8 cellular contexts compared by ENCODE assay signal in the genomic region with DNA sequence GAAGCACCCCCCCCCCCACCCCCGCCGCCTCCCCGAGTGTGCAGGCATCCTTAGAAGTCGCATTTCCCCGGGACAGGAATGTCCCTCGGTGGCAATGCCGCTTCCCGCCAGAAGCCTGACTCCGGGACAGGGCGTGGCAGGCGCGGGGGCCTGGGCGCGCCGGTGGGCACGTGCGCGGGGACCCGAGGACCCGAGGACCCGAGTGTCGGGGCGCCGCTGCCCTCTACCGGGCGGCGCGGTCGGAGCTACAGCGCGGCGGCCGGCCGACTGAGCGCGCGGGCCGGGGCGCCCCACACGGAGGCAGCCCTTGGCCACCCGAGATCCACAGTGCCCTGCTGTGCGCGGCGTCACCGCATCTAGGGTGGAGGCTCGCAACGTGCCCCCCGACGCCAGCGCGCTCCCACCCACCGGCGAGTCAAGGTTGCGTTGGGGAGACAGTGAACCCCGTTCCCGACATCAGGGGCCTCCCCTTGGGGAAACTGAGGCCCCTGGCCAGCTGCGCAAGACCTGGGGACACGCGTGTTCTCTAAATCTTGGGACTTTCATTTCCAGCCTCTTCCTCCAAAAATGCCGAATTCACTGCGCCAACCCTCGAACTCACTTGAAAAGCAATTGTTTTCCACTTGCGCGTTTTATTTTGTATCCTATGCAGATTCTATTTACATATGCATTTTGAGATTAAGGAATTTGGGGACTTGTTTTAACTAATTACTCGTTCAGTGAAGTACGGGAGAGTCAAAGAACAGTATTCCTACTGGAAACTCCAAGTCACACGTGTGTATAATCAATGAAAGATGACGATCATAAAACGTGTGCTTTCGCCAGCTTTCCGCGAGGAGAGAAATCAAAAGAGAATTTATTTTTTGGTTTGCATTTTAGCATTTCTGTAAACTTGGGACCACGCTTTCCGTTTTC. TPM values are rescaled to one million over a fixed set of nuclear protein-coding genes. Genes with fewer than 3 reads are reported as not detected.
DNase-seq lines count a peak whose midpoint lies in the region; ATAC-seq and TF ChIP-seq lines count a peak whose summit lies in the region.

No MANE protein-coding gene starts in this region.

- under 1% methylated on average over 74 of the region's 74 CpGs for WGBS in thymus

- peak; percentile 68 for TF ChIP-seq RAD21 in neural cell (conservative IDR thresholded peaks at IDR 0.05)

- peak overlapping the region; percentile 4 for H3K4me2 ChIP-seq in neural cell (ENCODE audit: low read length)

- no peaks in the 10 kb centered on the region for H3F3A ChIP-seq in neural cell (ENCODE audit: insufficient read depth, low read length, poor library complexity, severe bottlenecking)

- H3K27ac ChIP-seq in Panc1 (ENCODE audit: low read length) (peak overlapping the region; percentile 69), neural cell (ENCODE audit: low read length) (no peak overlapping the region), thymus (ENCODE audit: low read depth) (peak overlapping the region; percentile 10)

- H4K20me1 ChIP-seq in neural cell (ENCODE audit: insufficient read depth), result peaks cover 18% of the 10 kb centered on the region

- H3K36me3 ChIP-seq in Panc1 (ENCODE audit: control insufficient read depth, insufficient read depth, low read length), result peaks cover 2% of the 10 kb centered on the region
- no peaks in the 10 kb centered on the region for H3K36me3 ChIP-seq in neural cell (ENCODE audit: insufficient read depth, low read length)
- H3K36me3 ChIP-seq in thymus (ENCODE audit: control insufficient read depth, insufficient read depth), result no peaks in the 10 kb centered on the region

- H3K4me3 ChIP-seq in Panc1 (ENCODE audit: low read depth in 2 of 2, low read length in 2 of 2) (peak overlapping the region; percentile 66 to 85), neural cell (ENCODE audit: low read length) (peak overlapping the region; percentile 75), thymus (ENCODE audit: low read length) (peak overlapping the region; percentile 98)

- TF ChIP-seq CTCF in Panc1 (IDR thresholded peaks at IDR 0.05), result peak; percentile 89
- TF ChIP-seq CTCF in neural cell (IDR thresholded peaks at IDR 0.05; ENCODE audit: poor library complexity, severe bottlenecking), result peak; percentile 73

- no peak overlapping the region for H2AFZ ChIP-seq in neural cell (ENCODE audit: low read depth, low read length)

- H3K4me1 ChIP-seq in Panc1 (ENCODE audit: control insufficient read depth, insufficient read depth, low read length), result peaks cover 18% of the 10 kb centered on the region
- peaks cover 9% of the 10 kb centered on the region for H3K4me1 ChIP-seq in thymus (ENCODE audit: control insufficient read depth, insufficient read depth, low read length)

- no peak for TF ChIP-seq EP300 in neural cell (conservative IDR thresholded peaks at IDR 0.05; ENCODE audit: poor library complexity, severe bottlenecking)

- H3K27me3 ChIP-seq in Panc1 (ENCODE audit: control insufficient read depth, insufficient read depth, low read length) (no peaks in the 10 kb centered on the region), neural cell (ENCODE audit: insufficient read depth, low read depth, low read length) (peaks cover 37% of the 10 kb centered on the region), thymus (ENCODE audit: control insufficient read depth, insufficient read depth) (peaks cover 2% of the 10 kb centered on the region)

- in situ Hi-C loops in Panc1 (cut with HindIII; ENCODE audit: low pct_unique_long_range_greater_than_20kb, low sequenced_read_pairs), result no loop called here

- intact Hi-C loops in Panc1 (cut with micrococcal nuclease; ENCODE audit: unreplicated experiment), result loop anchor here (1.0 to 10.0 kb wide), 3 partner anchors 72 to 420 kb away; no protein-coding TSS in a partner anchor

- no peak overlapping the region for H3K9ac ChIP-seq in neural cell (ENCODE audit: low read length)

- peaks cover 19% of the 10 kb centered on the region for H3K79me2 ChIP-seq in neural cell (replicated peaks; ENCODE audit: insufficient read depth, low read length)

- BruUV-seq in Panc1 (replicated peaks; lab: Mats Ljungman, UMichigan), result no TSS peak

- no peaks in the 10 kb centered on the region for H3K9me2 ChIP-seq in neural cell (ENCODE audit: insufficient read depth, low read length)

- ATAC-seq in HG03280 (IDR thresholded peaks at IDR 0.05; ENCODE audit: unreplicated experiment) (peak; percentile 36), Panc1 (peak; percentile 72)

- peak; percentile 89 for DNase-seq in Daoy (ENCODE audit: low read depth)
- DNase-seq in Panc1 (ENCODE audit: low read depth, low spot score), result peak; percentile 50
- DNase-seq in activated gamma-delta T cell (lab: John Stamatoyannopoulos, UW), result peak; percentile 35
- peak; percentile 33 for DNase-seq in foreskin melanocyte
- no peak for DNase-seq in SHP77 treated with DMSO at 0.1 percent for 48 hours (lab: John Stamatoyannopoulos, UW)

- CTCF ChIA-PET in Panc1 (lab: Charles Lee), result interaction anchor here (0.6 to 1.2 kb wide), 3 partner anchors 96 to 212 kb away, joined by 3 to 5 read pairs (median 4); no protein-coding TSS in a partner anchor

- H3K9me3 ChIP-seq in Panc1 (ENCODE audit: control insufficient read depth, insufficient read depth, low read depth, low read length), result no peaks in the 10 kb centered on the region
- H3K9me3 ChIP-seq in neural cell (ENCODE audit: low read length), result no peaks in the 10 kb centered on the region
- H3K9me3 ChIP-seq in thymus (ENCODE audit: control insufficient read depth), result no peaks in the 10 kb centered on the region

- POLR2A ChIA-PET in Panc1 (lab: Charles Lee), result no interaction called here

TF ChIP-seq in neural cell, 6 proteins besides CTCF, POLR2A, EP300 and RAD21:
- TF ChIP-seq POLR2AphosphoS5 (IDR thresholded peaks at IDR 0.05) (no peak), MXI1 (conservative IDR thresholded peaks at IDR 0.05; ENCODE audit: poor library complexity, severe bottlenecking) (peak; percentile 45), SMC3 (conservative IDR thresholded peaks at IDR 0.05; ENCODE audit: poor library complexity) (peak; percentile 73)

RNA-seq across cellular contexts. Expression of a gene that starts 3.1 kb away (rescaled TPM):
- 16.3 and 30.3 TPM in 2 replicates for total RNA-seq in Daoy (2014; rRNA removed; shearing (Covaris generic))
- total RNA-seq in Panc1 (2021; ENCODE audit: unreplicated experiment), result 50.9 TPM
- polyA plus RNA-seq in Panc1 (2012; ENCODE audit: insufficient read length), result 40.0 TPM
- polyA plus RNA-seq in neural cell, result 25.2 and 26.6 TPM in 2 replicates
- polyA minus RNA-seq in neural cell, result 71.1 and 84.6 TPM in 2 replicates
- polyA plus RNA-seq in thymus, result 27.8 TPM
